33 cellular contexts compared by ENCODE assay signal in the genomic region with DNA sequence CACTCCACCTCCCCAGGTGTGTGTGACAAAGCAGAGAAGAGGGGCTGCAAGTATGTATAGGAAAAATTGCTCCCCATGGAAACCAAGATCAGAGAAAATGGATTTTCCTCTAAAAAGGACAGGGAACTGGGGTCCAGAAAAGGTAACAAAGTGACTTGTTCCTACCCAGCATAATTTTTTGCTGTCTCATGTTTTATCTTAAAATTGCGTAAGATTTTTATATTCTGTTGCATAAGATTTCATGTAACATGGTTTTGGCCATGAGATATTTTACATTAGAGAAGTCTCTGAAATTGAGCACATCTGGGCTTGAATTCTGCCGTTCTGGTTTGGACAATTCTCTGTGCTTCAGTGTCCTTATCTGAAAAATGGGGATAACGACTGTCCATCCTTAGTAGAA.
"Had no signal": no experiment of that assay in that cellular context is flagged by ENCODE, and none has a peak within 500 bp of the region (broad histone marks: within the 10 kb centered on the region; RNA-seq: fewer than 3 reads in every experiment).

No MANE protein-coding gene starts in this region.

- FAIRE-seq: endometrium, endothelial cell of umbilical vein had no signal

- H3K79me2 ChIP-seq: hepatocyte had no signal

- H3K36me3 Mint-ChIP-seq: activated CD4-positive, alpha-beta memory T cell treated with anti-CD3 and anti-CD28 coated beads for 36 hours; activated CD8-positive, alpha-beta memory T cell treated with anti-CD3 and anti-CD28 coated beads, Interleukin-2, amount 10 ng/mL, durations not matched to agents 7 days and 5 days; activated naive CD4-positive, alpha-beta T cell treated with anti-CD3 and anti-CD28 coated beads, Interleukin-2, amount 50 U/mL, for 24 hours; activated naive CD8-positive, alpha-beta T cell treated with anti-CD3 and anti-CD28 coated beads for 36 hours; brain had no signal

- H3K27ac Mint-ChIP-seq: activated CD4-positive, alpha-beta memory T cell treated with anti-CD3 and anti-CD28 coated beads for 36 hours; activated CD4-positive, alpha-beta T cell treated with anti-CD3 and anti-CD28 coated beads for 36 hours; activated CD4-positive, alpha-beta T cell treated with anti-CD3 and anti-CD28 coated beads, Interleukin-2, amount 10 ng/mL, durations not matched to agents 24 days and 14 days; activated CD8-positive, alpha-beta memory T cell treated with anti-CD3 and anti-CD28 coated beads, Interleukin-2, amount 10 ng/mL, durations not matched to agents 7 days and 5 days; activated CD8-positive, alpha-beta T cell treated with anti-CD3 and anti-CD28 coated beads, Interleukin-2, amount 10 ng/mL, durations not matched to agents 7 days and 5 days; activated naive CD4-positive, alpha-beta T cell treated with anti-CD3 and anti-CD28 coated beads for 36 hours; activated naive CD4-positive, alpha-beta T cell treated with anti-CD3 and anti-CD28 coated beads, Interleukin-2, amount 50 U/mL, for 24 hours; activated naive CD8-positive, alpha-beta T cell treated with anti-CD3 and anti-CD28 coated beads for 36 hours; activated naive CD8-positive, alpha-beta T cell treated with anti-CD3 and anti-CD28 coated beads, Interleukin-2, amount 50 U/mL, for 24 hours; activated T-helper 1 cell treated with anti-CD3 and anti-CD28 coated beads, Interleukin-12 subunit alpha, Interleukin-12 subunit beta, Interleukin-2, Interleukin-4 antibody, amounts not matched to agents 30 ng/mL and 10 ng/mL and 1 ng/mL, durations not matched to agents 14 hours and 24 hours and 36 hours; activated T-helper 2 cell treated with anti-CD3 and anti-CD28 coated beads, Interferon-gamma antibody, Interleukin-2, Interleukin-4, amounts not matched to agents 10 μg/mL and 5 μg/mL and 100 μg/mL, durations not matched to agents 14 hours and 24 hours and 36 hours; brain had no signal

- H3K27ac ChIP-seq: ascending aorta, breast epithelium, cardiac muscle cell, colonic mucosa, epithelial cell of prostate, esophagus squamous epithelium, gastroesophageal sphincter, heart right ventricle, hepatocyte had no signal

- H3K4me3 Mint-ChIP-seq: activated CD4-positive, alpha-beta memory T cell treated with anti-CD3 and anti-CD28 coated beads for 36 hours; activated CD4-positive, alpha-beta T cell treated with anti-CD3 and anti-CD28 coated beads for 36 hours; activated CD4-positive, alpha-beta T cell treated with anti-CD3 and anti-CD28 coated beads, Interleukin-2, amount 10 ng/mL, durations not matched to agents 24 days and 14 days; activated CD8-positive, alpha-beta memory T cell treated with anti-CD3 and anti-CD28 coated beads, Interleukin-2, amount 10 ng/mL, durations not matched to agents 7 days and 5 days; activated CD8-positive, alpha-beta T cell treated with anti-CD3 and anti-CD28 coated beads, Interleukin-2, amount 10 ng/mL, durations not matched to agents 7 days and 5 days; activated naive CD4-positive, alpha-beta T cell treated with anti-CD3 and anti-CD28 coated beads for 36 hours; activated naive CD4-positive, alpha-beta T cell treated with anti-CD3 and anti-CD28 coated beads, Interleukin-2, amount 50 U/mL, for 24 hours; activated naive CD8-positive, alpha-beta T cell treated with anti-CD3 and anti-CD28 coated beads for 36 hours; activated naive CD8-positive, alpha-beta T cell treated with anti-CD3 and anti-CD28 coated beads, Interleukin-2, amount 50 U/mL, for 24 hours; activated T-helper 1 cell treated with anti-CD3 and anti-CD28 coated beads, Interleukin-12 subunit alpha, Interleukin-12 subunit beta, Interleukin-2, Interleukin-4 antibody, amounts not matched to agents 30 ng/mL and 10 ng/mL and 1 ng/mL, durations not matched to agents 14 hours and 24 hours and 36 hours; brain had no signal

- H3K27me3 ChIP-seq: ascending aorta, breast epithelium, colonic mucosa, esophagus squamous epithelium, gastroesophageal sphincter, hepatocyte had no signal

- H3K4me1 ChIP-seq: ascending aorta, breast epithelium, colonic mucosa, esophagus squamous epithelium, gastroesophageal sphincter, heart right ventricle had no signal

- H2AFZ ChIP-seq: hepatocyte had no signal

- H3K9me3 ChIP-seq: ascending aorta, breast epithelium, colonic mucosa, esophagus squamous epithelium, gastroesophageal sphincter, heart right ventricle had no signal

- DNase-seq: activated CD4-positive, alpha-beta memory T cell treated with anti-CD3 and anti-CD28 coated beads for 36 hours; activated CD4-positive, alpha-beta T cell treated with anti-CD3 and anti-CD28 coated beads for 36 hours; activated CD4-positive, alpha-beta T cell treated with anti-CD3 and anti-CD28 coated beads, Interleukin-2, amount 10 ng/mL, durations not matched to agents 24 days and 14 days; activated CD4-positive, CD25-positive, alpha-beta regulatory T cell; activated CD4-positive, CD25-positive, alpha-beta regulatory T cell treated with anti-CD3 and anti-CD28 coated beads, Interleukin-2, amount 50 U/mL, for 72 hours; activated CD8-positive, alpha-beta memory T cell treated with anti-CD3 and anti-CD28 coated beads, Interleukin-2, amount 10 ng/mL, durations not matched to agents 7 days and 5 days; activated CD8-positive, alpha-beta memory T cell treated with anti-CD3 and anti-CD28 coated beads, Interleukin-2, amount 50 U/mL, for 4 hours; activated CD8-positive, alpha-beta T cell treated with anti-CD3 and anti-CD28 coated beads, Interleukin-2, amount 10 ng/mL, durations not matched to agents 7 days and 5 days; activated effector memory CD4-positive, alpha-beta T cell treated with anti-CD3 and anti-CD28 coated beads, Interleukin-2, amount 50 U/mL, for 16 hours; activated naive CD4-positive, alpha-beta T cell treated with anti-CD3 and anti-CD28 coated beads for 36 hours; activated naive CD8-positive, alpha-beta T cell treated with anti-CD3 and anti-CD28 coated beads for 36 hours; activated naive CD8-positive, alpha-beta T cell treated with anti-CD3 and anti-CD28 coated beads, Interleukin-2, amount 50 U/mL, for 24 hours; activated T-cell treated with anti-CD3 and anti-CD28 coated beads, Interleukin-2, amount 50 U/mL, for 1 hour; activated T-cell treated with anti-CD3 and anti-CD28 coated beads, Interleukin-2, amount 50 U/mL, for 48 hours; central memory CD4-positive, alpha-beta T cell; cerebellar nuclear complex; colonic mucosa; effector CD8-positive, alpha-beta T cell; esophagus squamous epithelium; foreskin melanocyte; heart right ventricle had no signal

- H3K4me2 ChIP-seq: hepatocyte had no signal

- ATAC-seq: activated CD4-positive, alpha-beta T cell treated with anti-CD3 and anti-CD28 coated beads for 36 hours; activated CD8-positive, alpha-beta memory T cell treated with anti-CD3 and anti-CD28 coated beads, Interleukin-2, amount 10 ng/mL, durations not matched to agents 7 days and 5 days; activated CD8-positive, alpha-beta T cell treated with anti-CD3 and anti-CD28 coated beads, Interleukin-2, amount 10 ng/mL, durations not matched to agents 7 days and 5 days; activated naive CD8-positive, alpha-beta T cell treated with anti-CD3 and anti-CD28 coated beads, Interleukin-2, amount 50 U/mL, for 24 hours; gastroesophageal sphincter; heart right ventricle had no signal

- H3K4me1 Mint-ChIP-seq: activated CD4-positive, alpha-beta T cell treated with anti-CD3 and anti-CD28 coated beads for 36 hours; activated CD4-positive, alpha-beta T cell treated with anti-CD3 and anti-CD28 coated beads, Interleukin-2, amount 10 ng/mL, durations not matched to agents 24 days and 14 days; activated CD8-positive, alpha-beta memory T cell treated with anti-CD3 and anti-CD28 coated beads, Interleukin-2, amount 10 ng/mL, durations not matched to agents 7 days and 5 days; activated naive CD4-positive, alpha-beta T cell treated with anti-CD3 and anti-CD28 coated beads, Interleukin-2, amount 50 U/mL, for 24 hours; activated naive CD8-positive, alpha-beta T cell treated with anti-CD3 and anti-CD28 coated beads for 36 hours; activated naive CD8-positive, alpha-beta T cell treated with anti-CD3 and anti-CD28 coated beads, Interleukin-2, amount 50 U/mL, for 24 hours; brain had no signal

- H3K36me3 ChIP-seq: ascending aorta, breast epithelium, cardiac muscle cell, colonic mucosa, esophagus squamous epithelium, gastroesophageal sphincter, heart right ventricle had no signal

- H3K9me3 Mint-ChIP-seq: activated CD4-positive, alpha-beta memory T cell treated with anti-CD3 and anti-CD28 coated beads for 36 hours; activated CD4-positive, alpha-beta T cell treated with anti-CD3 and anti-CD28 coated beads, Interleukin-2, amount 10 ng/mL, durations not matched to agents 24 days and 14 days; activated naive CD4-positive, alpha-beta T cell treated with anti-CD3 and anti-CD28 coated beads for 36 hours; activated naive CD4-positive, alpha-beta T cell treated with anti-CD3 and anti-CD28 coated beads, Interleukin-2, amount 50 U/mL, for 24 hours; activated naive CD8-positive, alpha-beta T cell treated with anti-CD3 and anti-CD28 coated beads for 36 hours; activated naive CD8-positive, alpha-beta T cell treated with anti-CD3 and anti-CD28 coated beads, Interleukin-2, amount 50 U/mL, for 24 hours; activated T-helper 1 cell treated with anti-CD3 and anti-CD28 coated beads, Interleukin-12 subunit alpha, Interleukin-12 subunit beta, Interleukin-2, Interleukin-4 antibody, amounts not matched to agents 30 ng/mL and 10 ng/mL and 1 ng/mL, durations not matched to agents 14 hours and 24 hours and 36 hours; activated T-helper 2 cell treated with anti-CD3 and anti-CD28 coated beads, Interferon-gamma antibody, Interleukin-2, Interleukin-4, amounts not matched to agents 10 μg/mL and 5 μg/mL and 100 μg/mL, durations not matched to agents 14 hours and 24 hours and 36 hours had no signal

- H3K4me3 ChIP-seq: ascending aorta, breast epithelium, cardiac muscle cell, colonic mucosa, esophagus squamous epithelium, gastroesophageal sphincter, heart right ventricle, hepatocyte had no signal
